Comparison of ENCODE assay signal across 8 cellular contexts in genomic region chr11:19553683-19554333, GRCh38.
DNase-seq lines count a peak whose midpoint lies in the region; ATAC-seq, FAIRE-seq and TF ChIP-seq lines count a peak whose summit lies in the region.

No MANE protein-coding gene starts in this region.

- no peak overlapping the region for H3K4me3 Mint-ChIP-seq in type B pancreatic cell

- H3K9me3 ChIP-seq in BLaER1: no peaks in the 10 kb centered on the region
- no peaks in the 10 kb centered on the region for H3K9me3 ChIP-seq in pancreas

- DNase-seq in Kasumi-1 (lab: John Stamatoyannopoulos, UW): peak; percentile 55 to 79
- peak; percentile 53 for DNase-seq in RPMI7951 (ENCODE audit: low read depth)
- DNase-seq in activated T-helper 9 cell treated with anti-CD3 and anti-CD28 coated beads, Interleukin-2, amount 50 U/mL, for 16 hours (ENCODE audit: low read depth): peak; percentile 51
- peak; percentile 65 for DNase-seq in germinal center (ENCODE audit: low spot score)
- DNase-seq in pancreas: peak; percentile 62 to 95 (median 88)
- peak; percentile 86 for DNase-seq in type B pancreatic cell (ENCODE audit: extremely low spot score, unreplicated experiment)

- 36 to 41% methylated on average over 8 of the region's 8 CpGs for WGBS in pancreas, 2 donors

- peaks cover 21% of the 10 kb centered on the region for H3K27me3 Mint-ChIP-seq in type B pancreatic cell

- H4K20me1 ChIP-seq in BLaER1: no peaks in the 10 kb centered on the region

- peak overlapping the region; percentile 55 for H3K4me2 ChIP-seq in BLaER1

- 0 out of 2 replicates have a peak overlapping the region, but pooled peaks have one; percentile 34 for H3K9ac ChIP-seq in BLaER1

- no peak for FAIRE-seq in pancreas (lab: Jason Lieb, UNC)

- H3K36me3 ChIP-seq in BLaER1 (no peaks in the 10 kb centered on the region), pancreas (no peaks in the 10 kb centered on the region)

- no peak overlapping the region for H3K27ac Mint-ChIP-seq in type B pancreatic cell

- H3K9me3 Mint-ChIP-seq in type B pancreatic cell: no peaks in the 10 kb centered on the region

- peaks cover 32% of the 10 kb centered on the region for H3K4me1 Mint-ChIP-seq in type B pancreatic cell (ENCODE audit: unreplicated experiment)

- H3K4me1 ChIP-seq in BLaER1: peaks cover 8% of the 10 kb centered on the region
- H3K4me1 ChIP-seq in pancreas: no peaks in the 10 kb centered on the region

- H3K27me3 ChIP-seq in BLaER1: no peaks in the 10 kb centered on the region
- H3K27me3 ChIP-seq in pancreas: no peaks in the 10 kb centered on the region

- H3K4me3 ChIP-seq in BLaER1 (no peak overlapping the region), pancreas (no peak overlapping the region)

- ATAC-seq in GM19351 (IDR thresholded peaks at IDR 0.05; ENCODE audit: unreplicated experiment) (peak; percentile 69), pancreas (peak; percentile 86 to 93 (median 90))

- H3K36me3 Mint-ChIP-seq in type B pancreatic cell: no peaks in the 10 kb centered on the region

- TF ChIP-seq CTCF in pancreas (IDR thresholded peaks at IDR 0.05) (peak; percentile 72 to 87 (median 79)), type B pancreatic cell (conservative IDR thresholded peaks at IDR 0.05) (peak; percentile 96)

- intact Hi-C loops in pancreas (cut with DNase I): loop anchor here in 2 of 3 donors (2.0 to 5.0 kb wide), 3 partner anchors 237 to 481 kb away; no protein-coding TSS in a partner anchor

- H3K27ac ChIP-seq in BLaER1 (no peak overlapping the region), pancreas (no peak overlapping the region)
